ENCODE assay signal across 34 cellular contexts in the genomic region with DNA sequence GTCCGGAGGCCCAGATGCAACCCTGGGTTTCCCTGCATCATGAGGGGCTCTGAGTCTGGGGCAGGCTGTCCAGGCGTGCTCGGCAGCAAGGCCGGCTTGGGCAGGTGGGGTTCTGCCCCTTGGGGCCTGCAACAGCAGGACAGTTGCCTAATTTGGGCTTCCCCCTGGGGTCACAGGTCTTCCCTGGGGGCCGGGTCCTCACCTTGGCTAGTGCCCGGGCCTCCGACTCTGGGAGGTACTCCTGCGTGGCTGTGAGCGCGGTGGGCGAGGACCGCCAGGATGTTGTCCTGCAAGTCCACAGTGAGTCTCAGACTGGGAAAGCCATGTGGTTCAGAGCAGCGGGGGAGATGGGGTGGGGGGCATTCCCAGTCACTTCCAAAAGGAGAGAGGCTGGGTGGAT.
"Had no signal": no experiment of that assay in that cellular context is flagged by ENCODE, and none has a peak within 500 bp of the region (broad histone marks: within the 10 kb centered on the region; RNA-seq: fewer than 3 reads in every experiment).

No MANE protein-coding gene starts in this region.

- H3K9me3 ChIP-seq: adrenal gland, ascending aorta, body of pancreas, breast epithelium had no signal

- H3K4me1 ChIP-seq: adrenal gland, ascending aorta, body of pancreas, breast epithelium had no signal

- H3K27ac ChIP-seq: adrenal gland, ascending aorta, body of pancreas, brain microvascular endothelial cell, breast epithelium, cardiac muscle cell had no signal

- H3K4me3 ChIP-seq: adrenal gland, ascending aorta, body of pancreas, breast epithelium, cardiac muscle cell had no signal

- FAIRE-seq: astrocyte, bronchial epithelial cell had no signal

- ATAC-seq: activated naive CD4-positive, alpha-beta T cell treated with anti-CD3 and anti-CD28 coated beads, Interleukin-2, amount 50 U/mL, for 72 hours; activated naive CD8-positive, alpha-beta T cell treated with anti-CD3 and anti-CD28 coated beads, Interleukin-2, amount 50 U/mL, for 24 hours; activated T-cell treated with anti-CD3 and anti-CD28 coated beads, Interleukin-2, amount 50 U/mL, for 4 hours; activated T-cell treated with anti-CD3 and anti-CD28 coated beads, Interleukin-2, amount 50 U/mL, for 72 hours; activated T-helper 17 cell treated with anti-CD3 and anti-CD28 coated beads, Interleukin-2, amount 50 U/mL, for 72 hours; body of pancreas had no signal

- H3K27me3 ChIP-seq: adrenal gland, ascending aorta, body of pancreas, brain microvascular endothelial cell, breast epithelium, cardiac muscle cell had no signal

- DNase-seq: activated effector memory CD4-positive, alpha-beta T cell treated with anti-CD3 and anti-CD28 coated beads, Interleukin-2, amount 50 U/mL, for 16 hours; activated effector memory CD4-positive, alpha-beta T cell treated with Interleukin-2 at 50 U/mL for 16 hours; activated gamma-delta T cell; activated gamma-delta T cell treated with Interleukin-2 at 50 U/mL for 16 hours; activated naive CD4-positive, alpha-beta T cell; activated naive CD4-positive, alpha-beta T cell treated with anti-CD3 and anti-CD28 coated beads for 36 hours; activated naive CD4-positive, alpha-beta T cell treated with anti-CD3 and anti-CD28 coated beads, Interleukin-2, amount 10 ng/mL, durations not matched to agents 7 days and 5 days; activated naive CD4-positive, alpha-beta T cell treated with anti-CD3 and anti-CD28 coated beads, Interleukin-2, amount 50 U/mL, for 16 hours; activated naive CD4-positive, alpha-beta T cell treated with Interleukin-2 at 50 U/mL for 16 hours; activated naive CD8-positive, alpha-beta T cell treated with anti-CD3 and anti-CD28 coated beads for 36 hours; activated naive CD8-positive, alpha-beta T cell treated with anti-CD3 and anti-CD28 coated beads, Interleukin-2, amount 10 ng/mL, durations not matched to agents 7 days and 5 days; activated naive CD8-positive, alpha-beta T cell treated with anti-CD3 and anti-CD28 coated beads, Interleukin-2, amount 50 U/mL, for 24 hours; activated T-cell treated with anti-CD3 and anti-CD28 coated beads, Interleukin-2, amount 50 U/mL, for 1 hour; activated T-cell treated with anti-CD3 and anti-CD28 coated beads, Interleukin-2, amount 50 U/mL, for 24 hours; activated T-cell treated with anti-CD3 and anti-CD28 coated beads, Interleukin-2, amount 50 U/mL, for 4 hours; activated T-cell treated with anti-CD3 and anti-CD28 coated beads, Interleukin-2, amount 50 U/mL, for 48 hours; activated T-cell treated with anti-CD3 and anti-CD28 coated beads, Interleukin-2, amount 50 U/mL, for 72 hours; adrenal gland; amniotic stem cell; amygdala; anterior cingulate cortex; aorta; body of pancreas; brain microvascular endothelial cell; caudate nucleus; central memory CD4-positive, alpha-beta T cell; cerebellar nuclear complex had no signal

- H3K36me3 ChIP-seq: adrenal gland, ascending aorta, brain microvascular endothelial cell, breast epithelium, cardiac muscle cell had no signal
